In the genomic region with DNA sequence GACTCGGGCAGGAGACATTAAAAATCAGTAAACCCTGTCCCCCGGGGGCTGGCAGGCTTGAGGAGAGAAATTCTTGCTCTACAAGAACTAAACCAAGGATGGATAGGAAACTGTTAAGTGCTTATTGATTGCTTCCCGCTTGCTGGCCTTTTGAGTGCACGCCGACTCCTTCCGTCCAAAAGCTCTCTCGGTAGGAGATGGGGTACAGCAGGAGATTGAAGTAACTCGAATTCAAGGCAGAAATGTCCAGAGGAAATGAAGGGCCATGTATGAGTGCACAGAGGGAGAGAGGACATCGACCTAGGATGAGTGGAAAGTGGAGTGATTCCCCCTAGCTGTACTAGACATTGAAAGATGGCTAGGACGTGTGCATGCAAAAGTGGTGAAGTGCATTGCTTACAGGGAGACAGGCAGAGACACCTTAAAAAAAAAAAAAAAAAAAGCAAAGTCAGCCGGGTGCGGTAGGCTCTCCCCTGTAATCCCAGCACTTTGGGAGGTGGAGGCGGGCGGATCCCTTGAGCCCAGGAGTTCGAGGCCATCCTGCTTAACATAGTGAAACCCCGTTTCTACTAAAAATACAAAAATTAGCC, we compare ENCODE assay signal across 8 cellular contexts. TPM values are rescaled to one million over a fixed set of nuclear protein-coding genes. Genes with fewer than 3 reads are reported as not detected.
DNase-seq lines count a peak whose midpoint lies in the region; ATAC-seq and TF ChIP-seq lines count a peak whose summit lies in the region.

No MANE protein-coding gene starts in this region.

- H3K36me3 ChIP-seq in PC-9 (ENCODE audit: low read depth) = no peaks in the 10 kb centered on the region
- H3K36me3 ChIP-seq in upper lobe of right lung = no peaks in the 10 kb centered on the region

- no peaks in the 10 kb centered on the region for H4K20me1 ChIP-seq in PC-9 (ENCODE audit: insufficient read depth)

- H3K9me3 Mint-ChIP-seq in dendritic cell treated with granulocyte-macrophage colony-stimulating factor and Interleukin-4, amounts not matched to agents 40 ng/mL and 50 ng/mL, for 4 days = no peaks in the 10 kb centered on the region
- no peaks in the 10 kb centered on the region for H3K9me3 Mint-ChIP-seq in memory B cell

- H3K4me3 ChIP-seq in PC-9 = peak overlapping the region; percentile 64
- H3K4me3 ChIP-seq in upper lobe of right lung = peak overlapping the region; percentile 86

- CTCF ChIA-PET in PC-9 (lab: Charles Lee) = no interaction called here

- peaks cover 19% of the 10 kb centered on the region for H3K4me1 ChIP-seq in PC-9 (replicated peaks; ENCODE audit: insufficient read depth)
- peaks cover 34% of the 10 kb centered on the region for H3K4me1 ChIP-seq in upper lobe of right lung

- no peak for ATAC-seq in memory B cell (ENCODE audit: low read depth)
- ATAC-seq in upper lobe of right lung = no peak

- no peaks in the 10 kb centered on the region for H3K9me3 ChIP-seq in PC-9 (ENCODE audit: insufficient read depth, low read depth)
- no peaks in the 10 kb centered on the region for H3K9me3 ChIP-seq in upper lobe of right lung

- peak overlapping the region; percentile 71 for H3K27ac Mint-ChIP-seq in dendritic cell treated with granulocyte-macrophage colony-stimulating factor and Interleukin-4, amounts not matched to agents 40 ng/mL and 50 ng/mL, for 4 days
- peak overlapping the region; percentile 66 for H3K27ac Mint-ChIP-seq in memory B cell

- peak overlapping the region; percentile 84 for H3K4me3 Mint-ChIP-seq in dendritic cell treated with granulocyte-macrophage colony-stimulating factor and Interleukin-4, amounts not matched to agents 40 ng/mL and 50 ng/mL, for 4 days
- peak overlapping the region; percentile 95 for H3K4me3 Mint-ChIP-seq in memory B cell

- no peaks in the 10 kb centered on the region for H3K79me2 ChIP-seq in PC-9 (ENCODE audit: low read depth)

- H3K27me3 ChIP-seq in PC-9 (ENCODE audit: insufficient read depth, low read depth) (no peaks in the 10 kb centered on the region), upper lobe of right lung (no peaks in the 10 kb centered on the region)

- no peaks in the 10 kb centered on the region for H3K9me2 ChIP-seq in PC-9 (ENCODE audit: insufficient read depth)

- BruUV-seq in PC-9 (replicated peaks; lab: Mats Ljungman, UMichigan) = TSS peak; percentile 63

- POLR2A ChIA-PET in PC-9 (lab: Charles Lee; ENCODE audit: unreplicated experiment) = no interaction called here

- peak; percentile 7 for DNase-seq in SKM-1 (lab: John Stamatoyannopoulos, UW; ENCODE audit: unreplicated experiment)
- DNase-seq in SKM-1 treated with dmso at 0.1 percent for 144 hours (lab: John Stamatoyannopoulos, UW; ENCODE audit: unreplicated experiment) = no peak
- no peak for DNase-seq in PC-9
- DNase-seq in memory B cell (ENCODE audit: low spot score in 2 of 2) = no peak
- no peak for DNase-seq in upper lobe of right lung
- no peak for DNase-seq in COR-L47 (lab: John Stamatoyannopoulos, UW)
- DNase-seq in NCI-H187 (lab: John Stamatoyannopoulos, UW) = no peak

- H2AFZ ChIP-seq in PC-9 = peak overlapping the region; percentile 89

- H3K36me3 Mint-ChIP-seq in dendritic cell treated with granulocyte-macrophage colony-stimulating factor and Interleukin-4, amounts not matched to agents 40 ng/mL and 50 ng/mL, for 4 days (ENCODE audit: low read depth) = no peaks in the 10 kb centered on the region
- no peaks in the 10 kb centered on the region for H3K36me3 Mint-ChIP-seq in memory B cell

- intact Hi-C loops in PC-9 (cut with micrococcal nuclease; ENCODE audit: unreplicated experiment) (no loop called here), upper lobe of right lung (cut with DNase I) (no loop called here)
- intact Hi-C loops in dendritic cell treated with granulocyte-macrophage colony-stimulating factor and Interleukin-4, amounts not matched to agents 40 ng/mL and 50 ng/mL, for 4 days (cut with micrococcal nuclease) = no loop called here

- no peak overlapping the region for H3K27ac ChIP-seq in PC-9
- H3K27ac ChIP-seq in upper lobe of right lung = peak overlapping the region; percentile 79

- peaks cover 22% of the 10 kb centered on the region for H3K4me1 Mint-ChIP-seq in dendritic cell treated with granulocyte-macrophage colony-stimulating factor and Interleukin-4, amounts not matched to agents 40 ng/mL and 50 ng/mL, for 4 days (ENCODE audit: low read depth)
- peaks cover 30% of the 10 kb centered on the region for H3K4me1 Mint-ChIP-seq in memory B cell

- TF ChIP-seq CTCF in PC-9 (conservative IDR thresholded peaks at IDR 0.05) (no peak), upper lobe of right lung (IDR thresholded peaks at IDR 0.05) (no peak)

- H3F3A ChIP-seq in PC-9 (ENCODE audit: insufficient read depth, low read depth) = peaks cover 10% of the 10 kb centered on the region; the same call in 1 of the 2 replicates

- peak overlapping the region; percentile 91 for H3K4me2 ChIP-seq in PC-9

- H3K27me3 Mint-ChIP-seq in dendritic cell treated with granulocyte-macrophage colony-stimulating factor and Interleukin-4, amounts not matched to agents 40 ng/mL and 50 ng/mL, for 4 days = peaks cover 5% of the 10 kb centered on the region
- H3K27me3 Mint-ChIP-seq in memory B cell = peaks cover 2% of the 10 kb centered on the region

RNA-seq across cellular contexts. Expression of a gene that starts 1.0 kb away (rescaled TPM):
- 2.1 and 2.5 TPM in 2 replicates for total RNA-seq in PC-9 (2021)
- 20.1 TPM for total RNA-seq in upper lobe of right lung
